In genomic region chr5:121634946-121635345, GRCh38 we compare ENCODE assay signal across 24 cellular contexts.
DNase-seq lines count a peak whose midpoint lies in the region; ATAC-seq, FAIRE-seq and TF ChIP-seq lines count a peak whose summit lies in the region.
"Had no signal": no experiment of that assay in that cellular context is flagged by ENCODE, and none has a peak within 500 bp of the region (broad histone marks: within the 10 kb centered on the region; RNA-seq: fewer than 3 reads in every experiment).

No MANE protein-coding gene starts in this region.

- no peak overlapping the region for H3K4me3 Mint-ChIP-seq in activated naive CD4-positive, alpha-beta T cell treated with anti-CD3 and anti-CD28 coated beads for 36 hours
- H3K4me3 Mint-ChIP-seq: CD14-positive monocyte; CD4-positive, CD25-positive, alpha-beta regulatory T cell; CD8-positive, alpha-beta T cell had no signal

- H3K79me2 ChIP-seq in endothelial cell of umbilical vein (ENCODE audit: control insufficient read depth, insufficient read depth, low read length) (no peaks in the 10 kb centered on the region), fibroblast of lung (ENCODE audit: control insufficient read depth, insufficient read depth, low read length) (no peaks in the 10 kb centered on the region)

- intact Hi-C loops in endothelial cell of umbilical vein (cut with micrococcal nuclease) (no loop called here), heart left ventricle (cut with DNase I) (no loop called here), heart right ventricle (cut with DNase I) (no loop called here)
- intact Hi-C loops in activated naive CD4-positive, alpha-beta T cell treated with anti-CD3 and anti-CD28 coated beads for 36 hours (cut with micrococcal nuclease) = no loop called here

- H3K4me3 ChIP-seq in endothelial cell of umbilical vein (replicated peaks in 1 of 3; ENCODE audit: insufficient read depth in 1 of 3, low read depth in 1 of 3, low read length in 3 of 3) (no peak overlapping the region), fibroblast of lung (replicated peaks in 1 of 4; ENCODE audit: control extremely low read depth in 1 of 4, insufficient read depth in 1 of 4, low read depth in 3 of 4, low read length in 4 of 4) (no peak overlapping the region), thoracic aorta (peak overlapping the region; percentile 48), heart left ventricle (no peak overlapping the region), heart right ventricle (no peak overlapping the region)
- H3K4me3 ChIP-seq: BLaER1 had no signal

- H3K9me3 Mint-ChIP-seq in activated naive CD4-positive, alpha-beta T cell treated with anti-CD3 and anti-CD28 coated beads for 36 hours = peaks cover 2% of the 10 kb centered on the region

- peak; percentile 69 for FAIRE-seq in endothelial cell of umbilical vein (lab: Jason Lieb, UNC)
- FAIRE-seq: A204.1, D721Med, G401.6, GM12891, GM19239 had no signal

- no peak overlapping the region for H3K4me2 ChIP-seq in endothelial cell of umbilical vein (ENCODE audit: insufficient read depth, low read length)
- no peak overlapping the region for H3K4me2 ChIP-seq in fibroblast of lung (ENCODE audit: extremely low read depth, insufficient read depth, low read length)
- H3K4me2 ChIP-seq: BLaER1 had no signal

- no peaks in the 10 kb centered on the region for H3K36me3 Mint-ChIP-seq in activated naive CD4-positive, alpha-beta T cell treated with anti-CD3 and anti-CD28 coated beads for 36 hours (ENCODE audit: low read depth)
- H3K36me3 Mint-ChIP-seq: CD14-positive monocyte; CD4-positive, CD25-positive, alpha-beta regulatory T cell; CD8-positive, alpha-beta T cell had no signal

- no peaks in the 10 kb centered on the region for H3K27me3 Mint-ChIP-seq in activated naive CD4-positive, alpha-beta T cell treated with anti-CD3 and anti-CD28 coated beads for 36 hours (ENCODE audit: low read depth)
- H3K27me3 Mint-ChIP-seq: CD4-positive, CD25-positive, alpha-beta regulatory T cell had no signal

- BruUV-seq in endothelial cell of umbilical vein (replicated peaks; lab: Mats Ljungman, UMichigan) = no TSS peak

- H2AFZ ChIP-seq in endothelial cell of umbilical vein (ENCODE audit: low read depth, low read length) (no peak overlapping the region), fibroblast of lung (ENCODE audit: low read length) (no peak overlapping the region)

- dilution Hi-C loops in endothelial cell of umbilical vein (cut with MboI; ENCODE audit: extremely low pct_ligation_motif_present, low sequenced_read_pairs) = no loop called here

- H3K9me1 ChIP-seq in endothelial cell of umbilical vein (replicated peaks; ENCODE audit: control insufficient read depth, extremely low read depth, insufficient read depth, low read length) = no peaks in the 10 kb centered on the region

- CTCF ChIA-PET in endothelial cell of umbilical vein (lab: Charles Lee) = no interaction called here
- CTCF ChIA-PET in activated naive CD4-positive, alpha-beta T cell treated with anti-CD3 and anti-CD28 coated beads for 36 hours (lab: Charles Lee) = no interaction called here

- no peaks in the 10 kb centered on the region for H3K4me1 Mint-ChIP-seq in activated naive CD4-positive, alpha-beta T cell treated with anti-CD3 and anti-CD28 coated beads for 36 hours (ENCODE audit: low read depth)
- H3K4me1 Mint-ChIP-seq: CD14-positive monocyte; CD4-positive, CD25-positive, alpha-beta regulatory T cell had no signal

- POLR2A ChIA-PET in endothelial cell of umbilical vein (lab: Charles Lee) = no interaction called here

- H3K27ac ChIP-seq in endothelial cell of umbilical vein (ENCODE audit: insufficient read depth, low read depth, low read length) (no peak overlapping the region), fibroblast of lung (ENCODE audit: insufficient read depth, low read length) (no peak overlapping the region), thoracic aorta (no peak overlapping the region), heart left ventricle (no peak overlapping the region), heart right ventricle (no peak overlapping the region)
- H3K27ac ChIP-seq: BLaER1 had no signal

- no peak overlapping the region for H3K27ac Mint-ChIP-seq in activated naive CD4-positive, alpha-beta T cell treated with anti-CD3 and anti-CD28 coated beads for 36 hours
- H3K27ac Mint-ChIP-seq: CD14-positive monocyte; CD4-positive, CD25-positive, alpha-beta regulatory T cell; CD8-positive, alpha-beta T cell had no signal

- TF ChIP-seq CTCF in endothelial cell of umbilical vein (IDR thresholded peaks at IDR 0.05; ENCODE audit: extremely low read depth in 1 of 2, insufficient read depth in 1 of 2, low read depth in 1 of 2, low read length in 2 of 2) = no peak
- TF ChIP-seq CTCF in fibroblast of lung (conservative IDR thresholded peaks at IDR 0.05 in 1 of 2, IDR thresholded peaks at IDR 0.05 in 1 of 2; ENCODE audit: low read depth in 1 of 2, low read length in 2 of 2) = no peak
- TF ChIP-seq CTCF in thoracic aorta (IDR thresholded peaks at IDR 0.05) = no peak
- TF ChIP-seq CTCF in heart left ventricle (IDR thresholded peaks at IDR 0.05) = no peak
- TF ChIP-seq CTCF in heart right ventricle (IDR thresholded peaks at IDR 0.05) = no peak

- H3K36me3 ChIP-seq in endothelial cell of umbilical vein (ENCODE audit: control insufficient read depth in 2 of 2, extremely low read depth in 1 of 2, insufficient read depth in 2 of 2, low read length in 2 of 2) = no peaks in the 10 kb centered on the region
- no peaks in the 10 kb centered on the region for H3K36me3 ChIP-seq in fibroblast of lung (ENCODE audit: control insufficient read depth, insufficient read depth, low read length)
- no peaks in the 10 kb centered on the region for H3K36me3 ChIP-seq in thoracic aorta
- no peaks in the 10 kb centered on the region for H3K36me3 ChIP-seq in heart left ventricle
- H3K36me3 ChIP-seq in heart right ventricle = no peaks in the 10 kb centered on the region
- H3K36me3 ChIP-seq: BE2C, BLaER1 had no signal

- ATAC-seq in thoracic aorta (ENCODE audit: insufficient number of reproducible peaks, low FRiP score, low read depth) = no peak
- ATAC-seq in heart left ventricle = no peak
- no peak for ATAC-seq in heart right ventricle
- ATAC-seq: CD8-positive, alpha-beta T cell had no signal

- DNase-seq in endothelial cell of umbilical vein (ENCODE audit: low read depth, low spot score) (no peak), fibroblast of lung (ENCODE audit: low read depth in 2 of 2) (peak; percentile 2 to 38), putamen (ENCODE audit: low spot score) (peak; percentile 50), thoracic aorta (ENCODE audit: low spot score) (no peak), heart left ventricle (no peak), heart right ventricle (no peak)
- no peak for DNase-seq in activated naive CD4-positive, alpha-beta T cell treated with anti-CD3 and anti-CD28 coated beads for 36 hours
- DNase-seq: 8988T; ACHN; BE2C; C1 segment of cervical spinal cord; Caco-2; Calu3; CD4-positive, CD25-positive, alpha-beta regulatory T cell; CD8-positive, alpha-beta T cell; DMS79 treated with DMSO at 0.1 percent for 48 hours; GF-D8 had no signal

- H3K9me3 ChIP-seq in endothelial cell of umbilical vein (replicated peaks; ENCODE audit: control insufficient read depth, insufficient read depth, low read length) = no peaks in the 10 kb centered on the region
- H3K9me3 ChIP-seq in fibroblast of lung (ENCODE audit: control insufficient read depth, insufficient read depth, low read depth, low read length) = no peaks in the 10 kb centered on the region
- no peaks in the 10 kb centered on the region for H3K9me3 ChIP-seq in thoracic aorta
- no peaks in the 10 kb centered on the region for H3K9me3 ChIP-seq in heart left ventricle
- H3K9me3 ChIP-seq in heart right ventricle = no peaks in the 10 kb centered on the region
- H3K9me3 ChIP-seq: BE2C, BLaER1 had no signal

- no peak for TF ChIP-seq POLR2A in endothelial cell of umbilical vein (IDR thresholded peaks at IDR 0.05; ENCODE audit: low read depth, low read length)
- TF ChIP-seq POLR2A in heart left ventricle (IDR thresholded peaks at IDR 0.05) = no peak

- H4K20me1 ChIP-seq in endothelial cell of umbilical vein (replicated peaks; ENCODE audit: control insufficient read depth, extremely low read depth, insufficient read depth, low read length) (no peaks in the 10 kb centered on the region), fibroblast of lung (ENCODE audit: control insufficient read depth, extremely low read depth, insufficient read depth, low read length) (no peaks in the 10 kb centered on the region)
- H4K20me1 ChIP-seq: BLaER1 had no signal

- H3K4me1 ChIP-seq in endothelial cell of umbilical vein (ENCODE audit: control insufficient read depth, extremely low read depth, insufficient read depth, low read length) (no peaks in the 10 kb centered on the region), fibroblast of lung (ENCODE audit: control insufficient read depth, extremely low read depth, insufficient read depth, low read length) (no peaks in the 10 kb centered on the region), thoracic aorta (ENCODE audit: control insufficient read depth in 1 of 2, low read depth in 2 of 2) (no peaks in the 10 kb centered on the region), heart left ventricle (no peaks in the 10 kb centered on the region), heart right ventricle (no peaks in the 10 kb centered on the region)
- H3K4me1 ChIP-seq: BLaER1, Caco-2 had no signal

- H3K9ac ChIP-seq in endothelial cell of umbilical vein (replicated peaks; ENCODE audit: extremely low read depth, insufficient read depth, low read length) = no peak overlapping the region
- H3K9ac ChIP-seq in fibroblast of lung (ENCODE audit: insufficient read depth, low read length) = no peak overlapping the region
- H3K9ac ChIP-seq: BLaER1 had no signal

- H3K27me3 ChIP-seq in endothelial cell of umbilical vein (ENCODE audit: control insufficient read depth in 2 of 2, insufficient read depth in 2 of 2, low read length in 2 of 2) = no peaks in the 10 kb centered on the region
- H3K27me3 ChIP-seq in fibroblast of lung (ENCODE audit: control insufficient read depth, insufficient read depth, low read length) = no peaks in the 10 kb centered on the region
- no peaks in the 10 kb centered on the region for H3K27me3 ChIP-seq in thoracic aorta (replicated peaks; ENCODE audit: insufficient read depth)
- H3K27me3 ChIP-seq in heart left ventricle = no peaks in the 10 kb centered on the region
- H3K27me3 ChIP-seq in heart right ventricle = no peaks in the 10 kb centered on the region
- H3K27me3 ChIP-seq: BE2C, BLaER1 had no signal

- 68 to 78% (median 73%) methylated on average over 2 of the region's 2 CpGs for WGBS in heart left ventricle, 4 donors
- WGBS in heart right ventricle, 2 donors = 65 to 85% methylated on average over 2 of the region's 2 CpGs

TF ChIP-seq in endothelial cell of umbilical vein, 7 proteins besides CTCF, POLR2A, EP300 and RAD21:
- no peak for TF ChIP-seq FOS (IDR thresholded peaks at IDR 0.05; ENCODE audit: borderline replicate concordance, insufficient read depth, low read length)

Comparison
In these comparisons a context has a peak if more than half of its experiments do, and no peak if none do; other contexts are left out.
1. DNase-seq: peak in fibroblast of lung (2 of 2) and putamen (single experiment); none in endothelial cell of umbilical vein (single experiment), thoracic aorta (single experiment), heart left ventricle (0 of 5), activated naive CD4-positive, alpha-beta T cell treated with anti-CD3 and anti-CD28 coated beads for 36 hours (single experiment) and heart right ventricle (0 of 2).